17 cellular contexts compared by ENCODE assay signal in the genomic region with DNA sequence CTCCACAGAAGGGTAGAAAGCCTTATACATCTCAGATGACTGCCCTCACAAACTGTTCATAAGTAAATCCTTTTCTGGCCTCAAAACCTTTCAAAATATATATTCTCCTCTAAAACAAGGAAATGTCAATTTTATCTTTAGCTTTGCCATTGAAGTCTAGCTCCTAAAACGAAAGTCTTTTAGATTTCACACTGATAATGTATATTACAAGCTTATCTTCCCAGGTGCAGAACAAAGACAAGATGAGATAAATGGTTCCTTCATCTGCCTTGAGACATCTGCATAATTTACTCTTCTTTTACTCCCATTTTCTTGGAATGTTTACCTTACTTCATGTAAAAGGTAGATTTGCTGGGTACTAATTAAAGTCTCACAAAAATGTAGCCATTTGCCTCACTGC.
"Had no signal": no experiment of that assay in that cellular context is flagged by ENCODE, and none has a peak within 500 bp of the region (broad histone marks: within the 10 kb centered on the region; RNA-seq: fewer than 3 reads in every experiment).

No MANE protein-coding gene starts in this region.

- H3K27me3 ChIP-seq: colonic mucosa, esophagus muscularis mucosa, gastroesophageal sphincter, heart left ventricle, left lung had no signal

- H3K27ac Mint-ChIP-seq: dendritic cell treated with granulocyte-macrophage colony-stimulating factor and Interleukin-4, amounts not matched to agents 40 ng/mL and 50 ng/mL, for 4 days; effector memory CD8-positive, alpha-beta T cell; naive B cell had no signal

- H3K27me3 Mint-ChIP-seq: dendritic cell treated with granulocyte-macrophage colony-stimulating factor and Interleukin-4, amounts not matched to agents 40 ng/mL and 50 ng/mL, for 4 days; effector memory CD8-positive, alpha-beta T cell; naive B cell had no signal

- H3K4me3 Mint-ChIP-seq: dendritic cell treated with granulocyte-macrophage colony-stimulating factor and Interleukin-4, amounts not matched to agents 40 ng/mL and 50 ng/mL, for 4 days; effector memory CD8-positive, alpha-beta T cell; naive B cell had no signal

- H3K4me1 Mint-ChIP-seq: naive B cell had no signal

- H3K36me3 Mint-ChIP-seq: naive B cell had no signal

- H3K27ac ChIP-seq: colonic mucosa, esophagus muscularis mucosa, foreskin keratinocyte, gastroesophageal sphincter, heart left ventricle, left lung, lower lobe of right lung had no signal

- H3K9me3 ChIP-seq: colonic mucosa, esophagus muscularis mucosa, gastroesophageal sphincter, lower lobe of right lung, mucosa of descending colon had no signal

- H3K36me3 ChIP-seq: colonic mucosa, esophagus muscularis mucosa, gastroesophageal sphincter, heart left ventricle, left lung, lower lobe of right lung had no signal

- DNase-seq: colonic mucosa; cortex of kidney; effector CD8-positive, alpha-beta T cell; effector memory CD8-positive, alpha-beta T cell; foreskin keratinocyte; heart left ventricle; hippocampal formation; left cardiac atrium; left lung; left ventricle myocardium superior; lower lobe of right lung; mesenchymal stem cell; mucosa of descending colon; naive B cell had no signal

- H3K4me1 ChIP-seq: colonic mucosa, esophagus muscularis mucosa, foreskin keratinocyte, gastroesophageal sphincter, heart left ventricle, left lung, lower lobe of right lung had no signal

- H3K4me3 ChIP-seq: colonic mucosa, esophagus muscularis mucosa, gastroesophageal sphincter, heart left ventricle, left lung, lower lobe of right lung, mucosa of descending colon had no signal
